In the genomic region with DNA sequence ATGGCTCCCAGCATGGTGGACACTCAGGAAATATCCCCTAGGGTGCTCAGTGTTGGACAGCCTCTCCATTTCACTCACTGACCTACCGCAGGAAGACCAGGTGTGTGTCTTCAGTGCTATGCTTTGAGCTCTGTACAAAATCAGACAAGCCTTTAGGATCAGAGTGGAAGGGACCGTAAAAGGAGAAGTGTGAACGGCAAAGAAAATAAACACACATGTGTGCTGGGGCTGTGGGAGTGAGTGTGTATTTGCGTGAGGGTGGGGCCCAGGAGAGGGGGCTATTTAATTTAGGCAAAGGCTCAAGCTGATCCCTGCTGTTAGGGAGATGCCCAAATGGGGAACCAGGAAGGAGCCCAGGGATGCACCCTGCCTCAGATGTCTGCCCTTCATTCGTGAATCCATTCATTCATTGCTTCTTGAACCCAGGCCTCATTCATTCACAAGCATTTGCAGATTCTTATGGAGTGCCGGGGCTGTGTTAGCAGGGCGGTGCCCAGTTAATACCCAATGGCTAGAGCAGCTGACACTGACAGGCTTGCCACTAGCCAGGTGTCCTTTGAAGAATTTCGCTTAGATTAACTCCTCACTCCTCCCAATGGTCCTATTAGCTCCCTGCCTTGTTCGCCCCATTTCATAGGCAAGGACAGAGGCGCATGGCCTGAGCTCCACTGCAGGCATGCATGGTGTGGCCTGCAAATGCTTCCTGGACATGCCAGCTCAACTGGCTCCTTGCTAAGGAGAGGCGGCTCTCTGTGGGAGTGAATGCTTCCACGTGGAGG, we compare ENCODE assay signal across 36 cellular contexts.
A peak's percentile ranks its signal among the peaks of the same experiment; 100 is the strongest.
DNase-seq lines count a peak whose midpoint lies in the region; ATAC-seq and TF ChIP-seq lines count a peak whose summit lies in the region.
"Had no signal": no experiment of that assay in that cellular context is flagged by ENCODE, and none has a peak within 500 bp of the region (broad histone marks: within the 10 kb centered on the region; RNA-seq: fewer than 3 reads in every experiment).

No MANE protein-coding gene starts in this region.

- no peak overlapping the region for H3K4me3 ChIP-seq in HEK293 (ENCODE audit: low read depth, low read length)
- H3K4me3 ChIP-seq in gastroesophageal sphincter, result no peak overlapping the region
- H3K4me3 ChIP-seq: dorsolateral prefrontal cortex, gastrocnemius medialis, hepatocyte, lung, MG63, ovary, PC-9, thoracic aorta had no signal

- CTCF ChIA-PET in HEK293 (lab: Yijun Ruan, JAX), result no interaction called here

- TF ChIP-seq CTCF in HEK293 (tag by site-specific recombination; IDR thresholded peaks at IDR 0.05), result no peak
- TF ChIP-seq CTCF in gastroesophageal sphincter (IDR thresholded peaks at IDR 0.05), result no peak

- H3K4me1 ChIP-seq in HEK293 (ENCODE audit: control insufficient read depth, insufficient read depth, low read length), result no peaks in the 10 kb centered on the region
- H3K4me1 ChIP-seq in gastroesophageal sphincter, result peaks cover 0 to 35% (median 12%) of the 10 kb centered on the region in 3 donors
- H3K4me1 ChIP-seq: BE2C, gastrocnemius medialis had no signal

- no peaks in the 10 kb centered on the region for H3K27me3 ChIP-seq in gastroesophageal sphincter
- H3K27me3 ChIP-seq: brain microvascular endothelial cell, hepatocyte, MG63, ovary had no signal

- intact Hi-C loops in sciatic nerve (cut with DNase I), result no loop called here

- peak; percentile 41 for DNase-seq in NOMO-1 treated with dmso at 0.1 percent for 144 hours (lab: John Stamatoyannopoulos, UW; ENCODE audit: unreplicated experiment)
- DNase-seq in sciatic nerve (ENCODE audit: low spot score), result peak; percentile 7
- DNase-seq in EL, result no peak
- DNase-seq in activated effector memory CD4-positive, alpha-beta T cell treated with Interleukin-2 at 50 U/mL for 16 hours, result no peak
- DNase-seq: ACHN; activated CD4-positive, alpha-beta memory T cell treated with anti-CD3 and anti-CD28 coated beads for 36 hours; activated CD4-positive, CD25-positive, alpha-beta regulatory T cell treated with anti-CD3 and anti-CD28 coated beads, Interleukin-2, amount 50 U/mL, for 72 hours; activated CD8-positive, alpha-beta memory T cell treated with anti-CD3 and anti-CD28 coated beads, Interleukin-2, amount 50 U/mL, for 4 hours; activated naive CD4-positive, alpha-beta T cell treated with anti-CD3 and anti-CD28 coated beads for 36 hours; BE2C; brain microvascular endothelial cell; cerebellar nuclear complex; DMS 273 treated with DMSO at 0.1 percent for 48 hours; gastrocnemius medialis; KG1; kidney glomerular epithelial cell; MG63; NCI-H1694; NCI-H446 treated with DMSO at 0.1 percent for 48 hours; NCI-H82; nephron progenitor cell; PC-9; Right ventricle myocardium superior; small intestine; stimulated activated CD4-positive, alpha-beta T cell treated with anti-CD3 and anti-CD28 coated beads, Interleukin-1b, Interleukin-23, amount 100 ng/mL, for 48 hours; stimulated activated naive CD8-positive, alpha-beta T cell treated with anti-CD3 and anti-CD28 coated beads, Interleukin-15, amount 100 ng/mL, for 72 hours; T-helper 17 cell had no signal

- WGBS in gastroesophageal sphincter (ENCODE audit: low coverage in 1 of 2), 2 donors, result 48 to 75% methylated on average over 1 to 4 of the region's 12 CpGs

- H3K36me3 ChIP-seq in HEK293 (ENCODE audit: control insufficient read depth in 2 of 2, insufficient read depth in 1 of 2, low read length in 2 of 2) (no peaks in the 10 kb centered on the region), gastroesophageal sphincter (no peaks in the 10 kb centered on the region)
- H3K36me3 ChIP-seq: BE2C, brain microvascular endothelial cell, gastrocnemius medialis, MG63, ovary, thoracic aorta had no signal

- TF ChIP-seq EP300 in gastroesophageal sphincter (IDR thresholded peaks at IDR 0.05), result no peak

- TF ChIP-seq POLR2A in gastroesophageal sphincter (IDR thresholded peaks at IDR 0.05), result no peak

- no peak overlapping the region for H3K27ac ChIP-seq in HEK293 (ENCODE audit: extremely low read depth, low read depth, low read length)
- peak overlapping the region in 3 of 4 donors; percentile 14 to 64 (median 46) for H3K27ac ChIP-seq in gastroesophageal sphincter
- H3K27ac ChIP-seq: brain microvascular endothelial cell, dorsolateral prefrontal cortex, gastrocnemius medialis, hepatocyte, ovary, PC-9, thoracic aorta had no signal

- POLR2A ChIA-PET in HEK293 (lab: Yijun Ruan, JAX), result no interaction called here

- H3K9me3 ChIP-seq in HEK293 (ENCODE audit: control insufficient read depth, insufficient read depth, low read depth, low read length) (no peaks in the 10 kb centered on the region), gastroesophageal sphincter (no peaks in the 10 kb centered on the region)
- H3K9me3 ChIP-seq: BE2C, gastrocnemius medialis, MG63, ovary, thoracic aorta had no signal

- ATAC-seq in gastroesophageal sphincter (no peak), sciatic nerve (no peak), esophagus mucosa (no peak)
- ATAC-seq: gastrocnemius medialis, SK-N-SH treated with all-trans-retinoic acid at 6 μM for 48 hours had no signal

TF ChIP-seq in HEK293, 187 proteins besides CTCF, POLR2A, EP300 and RAD21:
- TF ChIP-seq, protein P1, sequence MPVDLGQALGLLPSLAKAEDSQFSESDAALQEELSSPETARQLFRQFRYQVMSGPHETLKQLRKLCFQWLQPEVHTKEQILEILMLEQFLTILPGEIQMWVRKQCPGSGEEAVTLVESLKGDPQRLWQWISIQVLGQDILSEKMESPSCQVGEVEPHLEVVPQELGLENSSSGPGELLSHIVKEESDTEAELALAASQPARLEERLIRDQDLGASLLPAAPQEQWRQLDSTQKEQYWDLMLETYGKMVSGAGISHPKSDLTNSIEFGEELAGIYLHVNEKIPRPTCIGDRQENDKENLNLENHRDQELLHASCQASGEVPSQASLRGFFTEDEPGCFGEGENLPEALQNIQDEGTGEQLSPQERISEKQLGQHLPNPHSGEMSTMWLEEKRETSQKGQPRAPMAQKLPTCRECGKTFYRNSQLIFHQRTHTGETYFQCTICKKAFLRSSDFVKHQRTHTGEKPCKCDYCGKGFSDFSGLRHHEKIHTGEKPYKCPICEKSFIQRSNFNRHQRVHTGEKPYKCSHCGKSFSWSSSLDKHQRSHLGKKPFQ (tag by site-specific recombination; IDR thresholded peaks at IDR 0.05), result peak; percentile 43; the same call in 1 of the 2 replicates
- no peak for TF ChIP-seq ZXDB (tag by site-specific recombination; IDR thresholded peaks at IDR 0.05)

Comparison
In these comparisons a context has a peak if more than half of its experiments do, and no peak if none do; other contexts are left out.
1. DNase-seq: peak in NOMO-1 treated with dmso at 0.1 percent for 144 hours (single experiment) and sciatic nerve (single experiment); none in EL (single experiment) and activated effector memory CD4-positive, alpha-beta T cell treated with Interleukin-2 at 50 U/mL for 16 hours (single experiment).